ENCODE assay signal across 12 cellular contexts in genomic region chr15:74265046-74265639, GRCh38. TPM values are rescaled to one million over a fixed set of nuclear protein-coding genes. Genes with fewer than 3 reads are reported as not detected.
A peak's percentile ranks its signal among the peaks of the same experiment; 100 is the strongest.
DNase-seq lines count a peak whose midpoint lies in the region; ATAC-seq, FAIRE-seq and TF ChIP-seq lines count a peak whose summit lies in the region.
"Had no signal": no experiment of that assay in that cellular context is flagged by ENCODE, and none has a peak within 500 bp of the region (broad histone marks: within the 10 kb centered on the region; RNA-seq: fewer than 3 reads in every experiment).

No MANE protein-coding gene starts in this region.

- H3K4me1 Mint-ChIP-seq in activated CD8-positive, alpha-beta memory T cell treated with anti-CD3 and anti-CD28 coated beads, Interleukin-2, amount 10 ng/mL, durations not matched to agents 7 days and 5 days: no peaks in the 10 kb centered on the region
- H3K4me1 Mint-ChIP-seq: stimulated activated memory B cell treated with anti-CD40 and anti-IgM and Interleukin-4, amounts not matched to agents 10 μg/mL and 1 μg/mL and 100 μg/mL, for 72 hours had no signal

- H4K20me1 ChIP-seq in neural cell (ENCODE audit: insufficient read depth): no peaks in the 10 kb centered on the region

- no peak for TF ChIP-seq CTCF in LNCaP clone FGC (IDR thresholded peaks at IDR 0.05; ENCODE audit: control insufficient read depth, extremely low read depth, insufficient read depth)
- TF ChIP-seq CTCF in bronchial epithelial cell (IDR thresholded peaks at IDR 0.05; ENCODE audit: insufficient read depth, low read length, severe bottlenecking): no peak
- TF ChIP-seq CTCF in neural cell (IDR thresholded peaks at IDR 0.05; ENCODE audit: poor library complexity, severe bottlenecking): no peak
- no peak for TF ChIP-seq CTCF in GM13977 (IDR thresholded peaks at IDR 0.05; ENCODE audit: extremely low read depth, insufficient read depth, missing control alignments)

- H3K9ac ChIP-seq in neural cell (ENCODE audit: low read length): peak overlapping the region; percentile 76

- peak overlapping the region; percentile 99 for H3K27ac ChIP-seq in neural cell (ENCODE audit: low read length)

- H3K27ac Mint-ChIP-seq in activated CD8-positive, alpha-beta memory T cell treated with anti-CD3 and anti-CD28 coated beads, Interleukin-2, amount 10 ng/mL, durations not matched to agents 7 days and 5 days: no peak overlapping the region
- H3K27ac Mint-ChIP-seq: stimulated activated memory B cell treated with anti-CD40 and anti-IgM and Interleukin-4, amounts not matched to agents 10 μg/mL and 1 μg/mL and 100 μg/mL, for 72 hours had no signal

- no peaks in the 10 kb centered on the region for H3K36me3 Mint-ChIP-seq in activated CD8-positive, alpha-beta memory T cell treated with anti-CD3 and anti-CD28 coated beads, Interleukin-2, amount 10 ng/mL, durations not matched to agents 7 days and 5 days
- H3K36me3 Mint-ChIP-seq: stimulated activated memory B cell treated with anti-CD40 and anti-IgM and Interleukin-4, amounts not matched to agents 10 μg/mL and 1 μg/mL and 100 μg/mL, for 72 hours had no signal

- H2AFZ ChIP-seq in neural cell (ENCODE audit: low read depth, low read length): no peak overlapping the region

- no peak overlapping the region for H3K4me2 ChIP-seq in neural cell (ENCODE audit: low read length)
- H3K4me2 ChIP-seq: smooth muscle cell had no signal

- H3K4me3 ChIP-seq in LNCaP clone FGC (ENCODE audit: low read depth, low read length) (no peak overlapping the region), bronchial epithelial cell (ENCODE audit: low read depth, low read length) (no peak overlapping the region), neural cell (ENCODE audit: low read length) (no peak overlapping the region)
- H3K4me3 ChIP-seq: smooth muscle cell had no signal

- H3K27me3 ChIP-seq in bronchial epithelial cell (ENCODE audit: control insufficient read depth, insufficient read depth, low read length) (peaks cover 6% of the 10 kb centered on the region), neural cell (ENCODE audit: insufficient read depth, low read depth, low read length) (no peaks in the 10 kb centered on the region)

- no peak for ATAC-seq in activated CD8-positive, alpha-beta memory T cell treated with anti-CD3 and anti-CD28 coated beads, Interleukin-2, amount 10 ng/mL, durations not matched to agents 7 days and 5 days
- ATAC-seq: stimulated activated memory B cell treated with anti-CD40 and anti-IgM and Interleukin-4, amounts not matched to agents 10 μg/mL and 1 μg/mL and 100 μg/mL, for 72 hours had no signal

- no peak for TF ChIP-seq RAD21 in neural cell (conservative IDR thresholded peaks at IDR 0.05)

- no peaks in the 10 kb centered on the region for H3K9me3 Mint-ChIP-seq in activated CD8-positive, alpha-beta memory T cell treated with anti-CD3 and anti-CD28 coated beads, Interleukin-2, amount 10 ng/mL, durations not matched to agents 7 days and 5 days (ENCODE audit: low read depth)

- DNase-seq in activated CD8-positive, alpha-beta memory T cell treated with anti-CD3 and anti-CD28 coated beads, Interleukin-2, amount 10 ng/mL, durations not matched to agents 7 days and 5 days: peak; percentile 53
- DNase-seq in activated CD8-positive, alpha-beta memory T cell treated with anti-CD3 and anti-CD28 coated beads for 24 hours: no peak
- DNase-seq in LNCaP clone FGC (ENCODE audit: low read depth): peak; percentile 7
- DNase-seq in bronchial epithelial cell (ENCODE audit: low read depth): peak; percentile 8
- DNase-seq in NCI-H526 (lab: John Stamatoyannopoulos, UW): no peak
- no peak for DNase-seq in GM13977 (ENCODE audit: low spot score)
- no peak for DNase-seq in T-helper 1 cell
- DNase-seq: NCI-H1417 treated with DMSO at 0.1 percent for 48 hours, SHP77 treated with DMSO at 0.1 percent for 48 hours had no signal

- peaks cover 4% of the 10 kb centered on the region for H3F3A ChIP-seq in neural cell (ENCODE audit: insufficient read depth, low read length, poor library complexity, severe bottlenecking)

- no peak overlapping the region for H3K4me3 Mint-ChIP-seq in activated CD8-positive, alpha-beta memory T cell treated with anti-CD3 and anti-CD28 coated beads, Interleukin-2, amount 10 ng/mL, durations not matched to agents 7 days and 5 days
- H3K4me3 Mint-ChIP-seq: stimulated activated memory B cell treated with anti-CD40 and anti-IgM and Interleukin-4, amounts not matched to agents 10 μg/mL and 1 μg/mL and 100 μg/mL, for 72 hours had no signal

- CTCF ChIA-PET in activated CD8-positive, alpha-beta memory T cell treated with anti-CD3 and anti-CD28 coated beads, Interleukin-2, amount 10 ng/mL, durations not matched to agents 7 days and 5 days (lab: Charles Lee): no interaction called here

- H3K79me2 ChIP-seq in neural cell (replicated peaks; ENCODE audit: insufficient read depth, low read length): no peaks in the 10 kb centered on the region

- H3K27me3 Mint-ChIP-seq in activated CD8-positive, alpha-beta memory T cell treated with anti-CD3 and anti-CD28 coated beads, Interleukin-2, amount 10 ng/mL, durations not matched to agents 7 days and 5 days: peaks cover 17% of the 10 kb centered on the region

- in situ Hi-C loops in GM13977 (cut with MboI; ENCODE audit: low pct_unique_long_range_greater_than_20kb, low sequenced_read_pairs, unreplicated experiment): no loop called here

- H3K36me3 ChIP-seq in bronchial epithelial cell (ENCODE audit: control insufficient read depth, insufficient read depth, low read length) (no peaks in the 10 kb centered on the region), neural cell (ENCODE audit: insufficient read depth, low read length) (no peaks in the 10 kb centered on the region)

- no peaks in the 10 kb centered on the region for H3K9me2 ChIP-seq in neural cell (ENCODE audit: insufficient read depth, low read length)

- no peak for TF ChIP-seq EP300 in neural cell (conservative IDR thresholded peaks at IDR 0.05; ENCODE audit: poor library complexity, severe bottlenecking)

- H3K9me3 ChIP-seq in neural cell (ENCODE audit: low read length): no peaks in the 10 kb centered on the region

- no peak for FAIRE-seq in bronchial epithelial cell (lab: Jason Lieb, UNC)

TF ChIP-seq in neural cell, 6 proteins besides CTCF, POLR2A, EP300 and RAD21:
- TF ChIP-seq REST (IDR thresholded peaks at IDR 0.05; ENCODE audit: borderline replicate concordance): peak; percentile 72
- no peak for TF ChIP-seq MXI1 (conservative IDR thresholded peaks at IDR 0.05; ENCODE audit: poor library complexity, severe bottlenecking)

RNA-seq across cellular contexts. Expression of gene CCDC33, which starts 29.0 kb away (rescaled TPM):
- total RNA-seq in activated CD8-positive, alpha-beta memory T cell treated with anti-CD3 and anti-CD28 coated beads, Interleukin-2, amount 10 ng/mL, durations not matched to agents 7 days and 5 days: not detected
- not detected in 2 replicates for total RNA-seq in bronchial epithelial cell
- 1.4 TPM in 2 replicates for polyA plus RNA-seq in neural cell
- polyA minus RNA-seq in neural cell: 0.73 and 1.3 TPM in 2 replicates

Comparison
In these comparisons a context has a peak if more than half of its experiments do, and no peak if none do; other contexts are left out.
1. DNase-seq: peak in activated CD8-positive, alpha-beta memory T cell treated with anti-CD3 and anti-CD28 coated beads, Interleukin-2, amount 10 ng/mL, durations not matched to agents 7 days and 5 days (single experiment), LNCaP clone FGC (single experiment) and bronchial epithelial cell (single experiment); none in activated CD8-positive, alpha-beta memory T cell treated with anti-CD3 and anti-CD28 coated beads for 24 hours (single experiment), NCI-H526 (0 of 2), GM13977 (single experiment) and T-helper 1 cell (0 of 5).